In the genomic region with DNA sequence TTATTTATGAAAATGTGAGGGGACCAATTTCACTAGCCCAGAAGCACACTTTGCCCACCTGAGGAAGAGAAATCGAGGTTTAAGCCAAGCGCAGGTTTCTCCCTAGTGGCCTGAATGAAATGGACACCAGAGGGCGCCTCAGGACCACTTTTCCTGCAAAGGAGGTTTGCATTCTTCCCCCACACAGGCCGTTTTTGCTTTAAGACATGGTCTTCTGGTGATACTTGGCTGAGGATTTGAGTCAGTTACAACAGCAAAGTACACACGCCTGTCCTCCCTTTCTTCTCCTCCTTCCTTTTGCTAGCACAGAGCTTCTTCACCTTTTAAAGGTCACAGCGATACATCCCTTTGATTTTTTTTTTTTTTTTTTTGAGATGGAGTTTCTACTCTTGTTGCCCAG, we compare ENCODE assay signal across 8 cellular contexts. TPM values are rescaled to one million over a fixed set of nuclear protein-coding genes. Genes with fewer than 3 reads are reported as not detected.
A peak's percentile ranks its signal among the peaks of the same experiment; 100 is the strongest.
DNase-seq lines count a peak whose midpoint lies in the region; ATAC-seq and TF ChIP-seq lines count a peak whose summit lies in the region.

No MANE protein-coding gene starts in this region.

- H3K4me2 ChIP-seq in osteoblast (ENCODE audit: insufficient read depth, low read length) = no peak overlapping the region

- no peaks in the 10 kb centered on the region for H4K20me1 ChIP-seq in osteoblast (ENCODE audit: insufficient read depth, low read length)

- CTCF ChIA-PET in RWPE1 (lab: Yijun Ruan, JAX) = interaction anchor here (0.6 to 4.7 kb wide), 12 partner anchors 9 to 576 kb away, joined by 3 to 34 read pairs (median 4); a partner anchor contains a TSS

- POLR2A ChIA-PET in RWPE1 (lab: Yijun Ruan, JAX; ENCODE audit: low non-redundant PET) = no interaction called here

- no peaks in the 10 kb centered on the region for H3K79me2 ChIP-seq in osteoblast (ENCODE audit: insufficient read depth, low read length)

- H2AFZ ChIP-seq in osteoblast (ENCODE audit: low read length) = no peak overlapping the region

- H3K27me3 ChIP-seq in osteoblast (ENCODE audit: insufficient read depth, low read length) (peaks cover 3% of the 10 kb centered on the region), thoracic aorta (replicated peaks; ENCODE audit: insufficient read depth) (no peaks in the 10 kb centered on the region)

- TF ChIP-seq CTCF in LNCaP clone FGC (IDR thresholded peaks at IDR 0.05; ENCODE audit: control insufficient read depth, extremely low read depth, insufficient read depth) (peak; percentile 66), RWPE1 (conservative IDR thresholded peaks at IDR 0.05; ENCODE audit: low read depth) (peak; percentile 84), osteoblast (IDR thresholded peaks at IDR 0.05; ENCODE audit: extremely low read depth, low read depth, low read length) (peak; percentile 95), thoracic aorta (IDR thresholded peaks at IDR 0.05) (peak; percentile 88)

- no peak overlapping the region for H3K27ac ChIP-seq in RWPE1
- H3K27ac ChIP-seq in osteoblast (ENCODE audit: low read depth, low read length) = no peak overlapping the region
- no peak overlapping the region for H3K27ac ChIP-seq in thoracic aorta

- H3K9me3 ChIP-seq in osteoblast (ENCODE audit: low read depth, low read length) (no peaks in the 10 kb centered on the region), thoracic aorta (no peaks in the 10 kb centered on the region)

- H3K36me3 ChIP-seq in osteoblast (ENCODE audit: insufficient read depth, low read length) = peaks cover 5% of the 10 kb centered on the region
- H3K36me3 ChIP-seq in thoracic aorta = peaks cover 5% of the 10 kb centered on the region

- ATAC-seq in thoracic aorta (ENCODE audit: insufficient number of reproducible peaks, low FRiP score, low read depth) = no peak
- ATAC-seq in GM18907 (IDR thresholded peaks at IDR 0.05; ENCODE audit: unreplicated experiment) = no peak

- no peaks in the 10 kb centered on the region for H3K4me1 ChIP-seq in osteoblast (ENCODE audit: insufficient read depth, low read length)
- H3K4me1 ChIP-seq in thoracic aorta (ENCODE audit: control insufficient read depth in 1 of 2, low read depth in 2 of 2) = no peaks in the 10 kb centered on the region

- peak; percentile 74 for DNase-seq in DMS79 (lab: John Stamatoyannopoulos, UW)
- peak; percentile 37 for DNase-seq in LNCaP clone FGC (ENCODE audit: low read depth)
- DNase-seq in RWPE1 (ENCODE audit: low spot score) = peak; percentile 80
- peak; percentile 64 for DNase-seq in activated T-helper 9 cell treated with anti-CD3 and anti-CD28 coated beads, Interleukin-2, amount 50 U/mL, for 16 hours (ENCODE audit: low read depth)
- peak; percentile 56 for DNase-seq in foreskin melanocyte
- DNase-seq in osteoblast (ENCODE audit: insufficient read length, low spot score, missing footprints) = peak; percentile 98
- peak; percentile 39 for DNase-seq in thoracic aorta (ENCODE audit: low spot score)

- H3K4me3 ChIP-seq in LNCaP clone FGC (ENCODE audit: low read depth, low read length) (no peak overlapping the region), osteoblast (ENCODE audit: insufficient read depth, low read length) (no peak overlapping the region), thoracic aorta (no peak overlapping the region)

RNA-seq across cellular contexts. Expression of a gene that starts 5.4 kb away (rescaled TPM):
- total RNA-seq in osteoblast (not detected in 2 replicates), thoracic aorta (not detected)

RNA-seq across cellular contexts. Expression of a gene that starts 35.9 kb away (rescaled TPM):
- total RNA-seq in osteoblast = 4.0 and 4.1 TPM in 2 replicates
- 1 to 10 TPM; 3.9 to 7.1 TPM for total RNA-seq in thoracic aorta

Comparison
In these comparisons a context has a peak if more than half of its experiments do, and no peak if none do; other contexts are left out.
1. DNase-seq: peak in every context shown above with its lines; median percentile 98 in osteoblast; 80 in RWPE1; 74 in DMS79; 64 in activated T-helper 9 cell treated with anti-CD3 and anti-CD28 coated beads, Interleukin-2, amount 50 U/mL, for 16 hours; 56 in foreskin melanocyte; 39 in thoracic aorta; 37 in LNCaP clone FGC.